17 cellular contexts compared by ENCODE assay signal in genomic region chr16:49698416-49698815, GRCh38.
DNase-seq lines count a peak whose midpoint lies in the region; ATAC-seq and TF ChIP-seq lines count a peak whose summit lies in the region.
"Had no signal": no experiment of that assay in that cellular context is flagged by ENCODE, and none has a peak within 500 bp of the region (broad histone marks: within the 10 kb centered on the region; RNA-seq: fewer than 3 reads in every experiment).

No MANE protein-coding gene starts in this region.

- H2BK120ac ChIP-seq in neuronal stem cell (ENCODE audit: low read depth, low read length): peak overlapping the region; percentile 49

- H2BK15ac ChIP-seq in neuronal stem cell (ENCODE audit: low read length): no peak overlapping the region

- H3K4me2 ChIP-seq in neuronal stem cell (ENCODE audit: insufficient read depth, low read length, poor library complexity, severe bottlenecking): peak overlapping the region; percentile 19

- TF ChIP-seq CTCF in gastroesophageal sphincter (IDR thresholded peaks at IDR 0.05): no peak

- DNase-seq in DMS 273 (lab: John Stamatoyannopoulos, UW; ENCODE audit: unreplicated experiment): peak; percentile 92
- peak; percentile 92 to 93 for DNase-seq in SJCRH30
- no peak for DNase-seq in neuronal stem cell (ENCODE audit: low spot score)
- DNase-seq in stimulated activated CD4-positive, alpha-beta T cell treated with anti-CD3 and anti-CD28 coated beads, Interleukin-4, amount 100 ng/mL, for 24 hours: no peak
- DNase-seq in NCI-H1105 (lab: John Stamatoyannopoulos, UW): no peak
- DNase-seq: activated CD4-positive, CD25-positive, alpha-beta regulatory T cell; activated T-cell treated with anti-CD3 and anti-CD28 coated beads, Interleukin-2, amount 50 U/mL, for 24 hours; immature natural killer cell; naive thymus-derived CD8-positive, alpha-beta T cell; NCI-H510A treated with DMSO at 0.1 percent for 48 hours; SIG-M5; stimulated activated CD4-positive, alpha-beta T cell treated with anti-CD3 and anti-CD28 coated beads, Interleukin-15, amount 100 ng/mL, for 24 hours had no signal

- H3K27me3 ChIP-seq in SJCRH30: no peaks in the 10 kb centered on the region
- no peaks in the 10 kb centered on the region for H3K27me3 ChIP-seq in gastroesophageal sphincter
- H3K27me3 ChIP-seq in neuronal stem cell (ENCODE audit: control insufficient read depth in 3 of 3, insufficient read depth in 3 of 3, low read depth in 1 of 3, low read length in 3 of 3): no peaks in the 10 kb centered on the region
- H3K27me3 ChIP-seq: MG63 had no signal

- no peak overlapping the region for H3K9ac ChIP-seq in neuronal stem cell (ENCODE audit: low read depth, low read length, poor library complexity)

- H3K4ac ChIP-seq in neuronal stem cell (ENCODE audit: low read length): no peak overlapping the region

- no peak for TF ChIP-seq POLR2A in gastroesophageal sphincter (IDR thresholded peaks at IDR 0.05)

- H4K91ac ChIP-seq in neuronal stem cell (ENCODE audit: low read depth, low read length, poor library complexity): peak overlapping the region; percentile 54

- H3K23ac ChIP-seq in neuronal stem cell (ENCODE audit: low read depth, low read length, poor library complexity): no peak overlapping the region

- H3K27ac ChIP-seq in SJCRH30 (peak overlapping the region; percentile 94), gastroesophageal sphincter (peak overlapping the region in 3 of 4 donors; percentile 55 to 80 (median 72)), neuronal stem cell (replicated peaks; ENCODE audit: low read length) (no peak overlapping the region)
- H3K27ac ChIP-seq: epithelial cell of prostate had no signal

- H3K36me3 ChIP-seq in SJCRH30 (no peaks in the 10 kb centered on the region), gastroesophageal sphincter (no peaks in the 10 kb centered on the region), neuronal stem cell (replicated peaks in 1 of 2; ENCODE audit: control insufficient read depth in 2 of 2, insufficient read depth in 2 of 2, low read length in 2 of 2) (peaks cover 0 to 13% of the 10 kb centered on the region in 2 donors)
- H3K36me3 ChIP-seq: MG63 had no signal

- H4K8ac ChIP-seq in neuronal stem cell (ENCODE audit: low read depth, low read length): no peak overlapping the region

- peak overlapping the region; percentile 58 for H3K4me3 ChIP-seq in SJCRH30
- peak overlapping the region in 1 of 2 donors; percentile 14 for H3K4me3 ChIP-seq in gastroesophageal sphincter
- no peak overlapping the region for H3K4me3 ChIP-seq in neuronal stem cell (ENCODE audit: low read length in 2 of 2)
- H3K4me3 ChIP-seq: MG63 had no signal

- H3K4me1 ChIP-seq in SJCRH30 (peaks cover 50% of the 10 kb centered on the region), gastroesophageal sphincter (peaks cover 0 to 54% (median 33%) of the 10 kb centered on the region in 3 donors), neuronal stem cell (ENCODE audit: control insufficient read depth in 2 of 2, insufficient read depth in 1 of 2, low read depth in 1 of 2, low read length in 2 of 2) (peaks cover 59 to 75% of the 10 kb centered on the region in 2 donors)

- H2AK5ac ChIP-seq in neuronal stem cell (ENCODE audit: low read depth, low read length): peak overlapping the region; percentile 90

- ATAC-seq in gastroesophageal sphincter (no peak), GM21423 (IDR thresholded peaks at IDR 0.05; ENCODE audit: unreplicated experiment) (no peak), GM18909 (IDR thresholded peaks at IDR 0.05; ENCODE audit: poor library complexity, unreplicated experiment) (no peak)
- ATAC-seq: naive thymus-derived CD8-positive, alpha-beta T cell had no signal

- no peaks in the 10 kb centered on the region for H3K79me1 ChIP-seq in neuronal stem cell (ENCODE audit: low read depth, low read length)

- H2AFZ ChIP-seq in neuronal stem cell (ENCODE audit: low read length): no peak overlapping the region

- no peak overlapping the region for H2BK5ac ChIP-seq in neuronal stem cell (ENCODE audit: low read length)

- H2BK12ac ChIP-seq in neuronal stem cell (ENCODE audit: low read length): peak overlapping the region; percentile 75

- peak overlapping the region; percentile 87 for H3K18ac ChIP-seq in neuronal stem cell (ENCODE audit: low read length)

- 59 to 100% methylated on average over 1 to 14 of the region's 28 CpGs for WGBS in gastroesophageal sphincter (ENCODE audit: low coverage in 1 of 2), 2 donors
- WGBS in neuronal stem cell (ENCODE audit: extremely low coverage in 2 of 2, insufficient read length in 2 of 2, insufficient replicate concordance in 1 of 2), 2 donors: no CpG with 5 or more reads among the region's 28 CpGs

- no peak for TF ChIP-seq EP300 in gastroesophageal sphincter (IDR thresholded peaks at IDR 0.05)

- no peaks in the 10 kb centered on the region for H3K9me3 ChIP-seq in SJCRH30 (replicated peaks)
- no peaks in the 10 kb centered on the region for H3K9me3 ChIP-seq in gastroesophageal sphincter
- H3K9me3 ChIP-seq in neuronal stem cell (replicated peaks in 1 of 2; ENCODE audit: control insufficient read depth in 2 of 2, insufficient read depth in 1 of 2, low read depth in 1 of 2, low read length in 2 of 2): no peaks in the 10 kb centered on the region
- H3K9me3 ChIP-seq: MG63 had no signal

- peak overlapping the region; percentile 23 for H3K14ac ChIP-seq in neuronal stem cell (ENCODE audit: low read length)

Comparison
In these comparisons a context has a peak if more than half of its experiments do, and no peak if none do; other contexts are left out.
1. DNase-seq: peak in DMS 273 (single experiment) and SJCRH30 (2 of 2); none in neuronal stem cell (single experiment), stimulated activated CD4-positive, alpha-beta T cell treated with anti-CD3 and anti-CD28 coated beads, Interleukin-4, amount 100 ng/mL, for 24 hours (single experiment) and NCI-H1105 (single experiment).